9 cellular contexts compared by ENCODE assay signal in genomic region chr5:84381501-84382362, GRCh38. TPM values are rescaled to one million over a fixed set of nuclear protein-coding genes. Genes with fewer than 3 reads are reported as not detected.
DNase-seq lines count a peak whose midpoint lies in the region; ATAC-seq lines count a peak whose summit lies in the region.
"Had no signal": no experiment of that assay in that cellular context is flagged by ENCODE, and none has a peak within 500 bp of the region (broad histone marks: within the 10 kb centered on the region; RNA-seq: fewer than 3 reads in every experiment).

No MANE protein-coding gene starts in this region.

- DNase-seq in M059J (ENCODE audit: low read depth) (peak; percentile 47), substantia nigra (lab: John Stamatoyannopoulos, UW) (peak in 7 of 49 donors; percentile 1 to 30 (median 8)), NCI-H2081 treated with DMSO at 0.1 percent for 48 hours (lab: John Stamatoyannopoulos, UW) (no peak), D341Med (ENCODE audit: low spot score) (no peak)
- no peak for DNase-seq in stimulated activated CD4-positive, alpha-beta T cell treated with anti-CD3 and anti-CD28 coated beads, Interleukin-15, amount 100 ng/mL, for 24 hours

- H3K4me1 Mint-ChIP-seq in activated T-helper 17 cell treated with anti-CD3 and anti-CD28 coated beads, Interleukin-2, amount 50 U/mL, for 72 hours: peaks cover 4% of the 10 kb centered on the region

- no peaks in the 10 kb centered on the region for H3K36me3 ChIP-seq in iPS-18a (ENCODE audit: control insufficient read depth, low read depth, low read length)
- H3K36me3 ChIP-seq: neutrophil had no signal

- H3K36me3 Mint-ChIP-seq in activated T-helper 17 cell treated with anti-CD3 and anti-CD28 coated beads, Interleukin-2, amount 50 U/mL, for 72 hours (ENCODE audit: low read depth): peaks cover 5% of the 10 kb centered on the region

- H3K9me3 Mint-ChIP-seq in activated T-helper 17 cell treated with anti-CD3 and anti-CD28 coated beads, Interleukin-2, amount 50 U/mL, for 72 hours: no peaks in the 10 kb centered on the region

- H3K4me3 ChIP-seq in iPS-18a (ENCODE audit: low read length): peak overlapping the region; percentile 79

- no peaks in the 10 kb centered on the region for H3K9me3 ChIP-seq in iPS-18a (ENCODE audit: control insufficient read depth, low read depth, low read length)
- H3K9me3 ChIP-seq: neutrophil had no signal

- H3K9ac ChIP-seq in iPS-18a (ENCODE audit: low read length): peak overlapping the region; percentile 17

- H3K27ac ChIP-seq in iPS-18a (ENCODE audit: low read length) (no peak overlapping the region), substantia nigra (ENCODE audit: low read depth, low read length, poor library complexity, severe bottlenecking) (peak overlapping the region; percentile 97)
- H3K27ac ChIP-seq: neutrophil, VCaP had no signal

- H3K27me3 ChIP-seq in iPS-18a (ENCODE audit: control insufficient read depth, insufficient read depth, low read length): peaks cover 38% of the 10 kb centered on the region

- ATAC-seq in activated T-helper 17 cell treated with anti-CD3 and anti-CD28 coated beads, Interleukin-2, amount 50 U/mL, for 72 hours (replicated peaks): no peak

- peak overlapping the region; percentile 6 for H3K4me3 Mint-ChIP-seq in activated T-helper 17 cell treated with anti-CD3 and anti-CD28 coated beads, Interleukin-2, amount 50 U/mL, for 72 hours

- peaks cover 9% of the 10 kb centered on the region for H3K4me1 ChIP-seq in iPS-18a (ENCODE audit: control insufficient read depth, low read depth, low read length)

- H3K27ac Mint-ChIP-seq in activated T-helper 17 cell treated with anti-CD3 and anti-CD28 coated beads, Interleukin-2, amount 50 U/mL, for 72 hours: no peak overlapping the region

- H3K27me3 Mint-ChIP-seq in activated T-helper 17 cell treated with anti-CD3 and anti-CD28 coated beads, Interleukin-2, amount 50 U/mL, for 72 hours: peaks cover 32% of the 10 kb centered on the region

RNA-seq across cellular contexts. Expression of gene EDIL3, which starts 2.9 kb away (rescaled TPM):
- 73.0 and 109 TPM in 2 replicates for total RNA-seq in M059J (2014; rRNA removed; shearing (Covaris generic))
- not detected for total RNA-seq in activated T-helper 17 cell treated with anti-CD3 and anti-CD28 coated beads, Interleukin-2, amount 50 U/mL, for 72 hours

Comparison
In these comparisons a context has a peak if more than half of its experiments do, and no peak if none do; other contexts are left out.
1. RNA of gene EDIL3, which starts 2.9 kb away (total RNA-seq): 73.0 to 109 TPM in M059J; not detected in activated T-helper 17 cell treated with anti-CD3 and anti-CD28 coated beads, Interleukin-2, amount 50 U/mL, for 72 hours; every median in the first group is over 10 times any median in the second.